8 cellular contexts compared by ENCODE assay signal in the genomic region with DNA sequence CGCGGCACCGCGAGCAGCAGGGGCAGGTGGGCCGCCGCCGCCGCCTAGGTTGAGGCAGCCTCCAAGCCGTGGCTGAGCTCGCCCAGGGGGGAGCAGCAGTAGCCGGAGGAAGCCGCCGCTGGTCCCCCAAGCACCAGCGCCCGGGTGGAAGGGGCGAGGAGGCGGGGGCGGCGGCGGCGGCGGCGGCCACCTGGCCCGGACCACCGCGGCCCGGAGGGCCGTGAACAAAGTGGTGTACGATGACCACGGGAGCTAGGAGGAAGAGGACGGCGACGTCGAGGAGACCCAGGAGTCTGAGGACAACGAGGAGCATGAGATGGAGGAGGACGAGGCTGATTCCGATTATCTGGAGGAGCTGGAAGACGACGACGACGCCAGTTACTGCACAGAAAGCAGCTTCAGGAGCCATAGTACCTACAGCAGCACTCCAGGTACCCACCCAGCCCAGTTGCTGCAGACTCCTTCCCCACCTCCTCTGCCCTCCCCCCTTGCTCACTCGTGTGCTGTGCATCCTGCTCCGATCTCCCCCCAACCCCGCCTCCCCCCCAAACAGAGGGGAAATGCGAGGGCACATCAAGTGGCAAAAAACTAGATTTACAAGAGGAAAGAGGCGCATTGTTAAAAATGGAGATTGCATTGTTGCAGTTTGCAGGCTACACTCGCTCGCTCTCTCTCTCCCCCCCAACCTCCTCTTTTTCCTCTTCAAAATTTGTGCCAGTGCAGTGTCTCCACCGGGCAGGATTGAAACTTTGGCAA.
DNase-seq lines count a peak whose midpoint lies in the region; ATAC-seq and TF ChIP-seq lines count a peak whose summit lies in the region.
"Not testable (repeated sequence)": the region's sequence is repeated elsewhere in the genome, so short reads cannot be mapped to it uniquely, and the experiment has no call there.

No MANE protein-coding gene starts in this region.

- not testable (repeated sequence) for TF ChIP-seq CTCF in OCI-LY1 (IDR thresholded peaks at IDR 0.05; ENCODE audit: low read length); fibroblast of mammary gland (conservative IDR thresholded peaks at IDR 0.05; ENCODE audit: control insufficient read depth, insufficient read depth, low read depth, low read length)

- peak overlapping the region; percentile 91 for H3K4me3 ChIP-seq in OCI-LY1 (ENCODE audit: low read depth, low read length, poor library complexity, severe bottlenecking)
- H3K4me3 ChIP-seq in fibroblast of mammary gland (ENCODE audit: control insufficient read depth, low read depth, low read length) = peak overlapping the region; percentile 73
- peak overlapping the region; percentile 73 to 74 for H3K4me3 ChIP-seq in mucosa of rectum (ENCODE audit: low read length in 2 of 2)

- not testable (repeated sequence) for H4K20me1 ChIP-seq in OCI-LY1 (ENCODE audit: insufficient read depth, low read length)

- H3K79me2 ChIP-seq in OCI-LY1 (ENCODE audit: insufficient read depth, low read length) = peaks cover 13% of the 10 kb centered on the region

- not testable (repeated sequence) for H3K27me3 ChIP-seq in OCI-LY1 (ENCODE audit: insufficient read depth, low read length); mucosa of rectum (ENCODE audit: control insufficient read depth in 2 of 2, insufficient read depth in 2 of 2, low read length in 2 of 2)

- H2AFZ ChIP-seq in OCI-LY1 (ENCODE audit: low read length) = not testable (repeated sequence)

- ATAC-seq in GM21619 (IDR thresholded peaks at IDR 0.05; ENCODE audit: unreplicated experiment) = peak; percentile 33
- ATAC-seq in HG03460 (IDR thresholded peaks at IDR 0.05; ENCODE audit: unreplicated experiment) = peak; percentile 34

- H3K9me3 ChIP-seq in OCI-LY1 (ENCODE audit: low read length); mucosa of rectum (ENCODE audit: control insufficient read depth in 2 of 2, low read length in 2 of 2): not testable (repeated sequence)

- H3K4me1 ChIP-seq in OCI-LY1 (ENCODE audit: insufficient read depth, low read length, severe bottlenecking) = peaks cover 25% of the 10 kb centered on the region
- not testable (repeated sequence) for H3K4me1 ChIP-seq in mucosa of rectum (ENCODE audit: control insufficient read depth in 2 of 2, insufficient read depth in 2 of 2, low read length in 2 of 2)

- peaks cover 19% of the 10 kb centered on the region for H3K36me3 ChIP-seq in OCI-LY1 (ENCODE audit: insufficient read depth, low read length)
- peaks cover 0 to 10% of the 10 kb centered on the region in 2 donors for H3K36me3 ChIP-seq in mucosa of rectum (ENCODE audit: control insufficient read depth in 2 of 2, insufficient read depth in 2 of 2, low read length in 2 of 2)

- H3K9ac ChIP-seq in OCI-LY1 (ENCODE audit: low read length) (peak overlapping the region; percentile 96), mucosa of rectum (ENCODE audit: low read depth in 1 of 2, low read length in 2 of 2) (peak overlapping the region; percentile 48 to 54)

- not testable (repeated sequence) for H3K9me2 ChIP-seq in OCI-LY1 (ENCODE audit: low read depth, low read length)

- H3F3A ChIP-seq in OCI-LY1 (ENCODE audit: insufficient read depth, low read length) = not testable (repeated sequence)

- H3K4me2 ChIP-seq in OCI-LY1 (ENCODE audit: low read length) = peak overlapping the region; percentile 99

- H3K27ac ChIP-seq in OCI-LY1 (ENCODE audit: low read depth, low read length, poor library complexity, severe bottlenecking) (peak overlapping the region; percentile 81), mucosa of rectum (ENCODE audit: low read depth in 2 of 2, low read length in 2 of 2) (peak overlapping the region; percentile 70 to 86), substantia nigra (ENCODE audit: low read depth, low read length, poor library complexity, severe bottlenecking) (peak overlapping the region; percentile 77)

- DNase-seq in EH (ENCODE audit: low read depth) (peak; percentile 29), substantia nigra (lab: John Stamatoyannopoulos, UW) (peak in 7 of 49 donors; percentile 51 to 59 (median 57))
- DNase-seq in activated naive CD4-positive, alpha-beta T cell treated with Interleukin-2 at 50 U/mL for 16 hours = peak; percentile 25
- DNase-seq in fibroblast of mammary gland (ENCODE audit: low read depth) = not testable (repeated sequence)
